In the genomic region with DNA sequence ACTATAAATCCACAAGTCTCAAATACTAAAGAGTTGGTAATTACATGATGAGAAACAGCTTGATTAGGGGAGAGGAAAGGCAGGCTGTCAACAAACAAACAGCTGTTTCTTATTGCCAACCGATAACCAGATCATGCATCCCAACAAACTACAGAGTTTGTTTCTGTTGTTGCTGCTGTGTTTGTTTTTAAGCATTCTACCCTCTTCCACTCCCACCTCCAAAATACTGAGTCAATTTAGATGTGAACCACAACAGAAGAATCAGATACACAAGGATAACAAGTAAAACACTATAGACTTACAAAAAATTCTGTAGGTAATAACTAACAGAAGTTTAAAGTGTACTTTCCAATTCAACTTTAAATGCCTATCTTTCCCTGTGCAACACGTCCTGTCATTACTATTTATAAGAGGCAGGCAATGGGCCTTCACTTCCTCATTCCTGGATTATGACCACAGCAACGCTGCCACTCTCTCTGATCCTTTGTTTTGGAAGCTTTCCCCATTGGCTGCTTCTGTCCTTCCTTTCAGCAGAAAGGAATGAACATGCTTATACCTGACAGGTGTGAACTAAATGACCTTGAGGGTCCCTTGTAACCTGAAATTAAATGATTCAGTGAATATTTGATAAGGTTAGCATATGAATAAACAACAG, we compare ENCODE assay signal across 8 cellular contexts.
A peak's percentile ranks its signal among the peaks of the same experiment; 100 is the strongest.
DNase-seq lines count a peak whose midpoint lies in the region; ATAC-seq and TF ChIP-seq lines count a peak whose summit lies in the region.

No MANE protein-coding gene starts in this region.

- ATAC-seq in T-cell (replicated peaks in 1 of 4) = no peak
- no peak for ATAC-seq in T-helper 17 cell
- no peak for ATAC-seq in GM19463 (IDR thresholded peaks at IDR 0.05; ENCODE audit: unreplicated experiment)
- ATAC-seq in GM19395 (IDR thresholded peaks at IDR 0.05; ENCODE audit: unreplicated experiment) = no peak

- H3K36me3 Mint-ChIP-seq in progenitor cell of endocrine pancreas (ENCODE audit: insufficient read depth) (peaks cover 3% of the 10 kb centered on the region), T-cell (peaks cover 35% of the 10 kb centered on the region), T-helper 17 cell (ENCODE audit: low read depth) (peaks cover 5% of the 10 kb centered on the region)

- no peaks in the 10 kb centered on the region for H3K9me3 Mint-ChIP-seq in progenitor cell of endocrine pancreas (ENCODE audit: low read depth)
- H3K9me3 Mint-ChIP-seq in T-cell = no peaks in the 10 kb centered on the region

- no peak for TF ChIP-seq CTCF in progenitor cell of endocrine pancreas (IDR thresholded peaks at IDR 0.05; ENCODE audit: unreplicated experiment)

- peaks cover 18% of the 10 kb centered on the region for H3K4me1 Mint-ChIP-seq in progenitor cell of endocrine pancreas (ENCODE audit: low read depth)
- peaks cover 0 to 2% (median 0%) of the 10 kb centered on the region in 3 donors for H3K4me1 Mint-ChIP-seq in T-cell
- peaks cover 2% of the 10 kb centered on the region for H3K4me1 Mint-ChIP-seq in T-helper 17 cell

- H3K4me3 Mint-ChIP-seq in progenitor cell of endocrine pancreas (ENCODE audit: low read depth) (no peak overlapping the region), T-cell (no peak overlapping the region), T-helper 17 cell (no peak overlapping the region)

- CTCF ChIA-PET in T-cell (lab: Charles Lee) = no interaction called here

- POLR2A ChIA-PET in T-cell (lab: Charles Lee) = no interaction called here

- peak overlapping the region; percentile 67 for H3K27ac Mint-ChIP-seq in progenitor cell of endocrine pancreas
- no peak overlapping the region for H3K27ac Mint-ChIP-seq in T-cell
- no peak overlapping the region for H3K27ac Mint-ChIP-seq in T-helper 17 cell

- peak; percentile 56 for DNase-seq in H4 (ENCODE audit: low spot score)
- peak; percentile 7 for DNase-seq in RKO (ENCODE audit: low spot score)
- DNase-seq in fibroblast of gingiva (ENCODE audit: low read depth) = peak; percentile 62
- DNase-seq in progenitor cell of endocrine pancreas (ENCODE audit: low spot score, unreplicated experiment) = no peak
- DNase-seq in T-cell = no peak
- DNase-seq in T-helper 17 cell = no peak

- no peaks in the 10 kb centered on the region for H3K9me3 ChIP-seq in T-helper 17 cell (ENCODE audit: control insufficient read depth, low read length, poor library complexity, severe bottlenecking)

- H3K27me3 Mint-ChIP-seq in progenitor cell of endocrine pancreas = no peaks in the 10 kb centered on the region
- no peaks in the 10 kb centered on the region for H3K27me3 Mint-ChIP-seq in T-cell
- H3K27me3 Mint-ChIP-seq in T-helper 17 cell = no peaks in the 10 kb centered on the region

Comparison
In these comparisons a context has a peak if more than half of its experiments do, and no peak if none do; other contexts are left out.
1. DNase-seq: peak in H4 (single experiment), RKO (single experiment) and fibroblast of gingiva (single experiment); none in progenitor cell of endocrine pancreas (single experiment), T-cell (0 of 34) and T-helper 17 cell (0 of 3).